Comparison of ENCODE assay signal across 8 cellular contexts in genomic region chr4:165131247-165131832, GRCh38. TPM values are rescaled to one million over a fixed set of nuclear protein-coding genes. Genes with fewer than 3 reads are reported as not detected.
A peak's percentile ranks its signal among the peaks of the same experiment; 100 is the strongest.
DNase-seq lines count a peak whose midpoint lies in the region; ATAC-seq, FAIRE-seq and TF ChIP-seq lines count a peak whose summit lies in the region.

No MANE protein-coding gene starts in this region.

- no peak overlapping the region for H2AFZ ChIP-seq in osteoblast (ENCODE audit: low read length)

- H4K20me1 ChIP-seq in osteoblast (ENCODE audit: insufficient read depth, low read length): no peaks in the 10 kb centered on the region

- H3K27ac ChIP-seq in osteoblast (ENCODE audit: low read depth, low read length): no peak overlapping the region
- no peak overlapping the region for H3K27ac ChIP-seq in transverse colon

- TF ChIP-seq CTCF in foreskin fibroblast (IDR thresholded peaks at IDR 0.05; ENCODE audit: low read depth, low read length): peak; percentile 85
- TF ChIP-seq CTCF in osteoblast (IDR thresholded peaks at IDR 0.05; ENCODE audit: extremely low read depth, low read depth, low read length): peak; percentile 94
- TF ChIP-seq CTCF in transverse colon (IDR thresholded peaks at IDR 0.05): peak; percentile 84 to 93 (median 88)

- ATAC-seq in GM21528 (IDR thresholded peaks at IDR 0.05; ENCODE audit: low FRiP score, unreplicated experiment): peak; percentile 78

- H3K4me1 ChIP-seq in osteoblast (ENCODE audit: insufficient read depth, low read length) (no peaks in the 10 kb centered on the region), transverse colon (no peaks in the 10 kb centered on the region)

- no peak for TF ChIP-seq POLR2A in transverse colon (IDR thresholded peaks at IDR 0.05)

- no peak for TF ChIP-seq EP300 in Ishikawa (IDR thresholded peaks at IDR 0.05; ENCODE audit: borderline replicate concordance)
- no peak for TF ChIP-seq EP300 in transverse colon (IDR thresholded peaks at IDR 0.05; ENCODE audit: low read depth)

- H3K9me3 ChIP-seq in osteoblast (ENCODE audit: low read depth, low read length): no peaks in the 10 kb centered on the region
- no peaks in the 10 kb centered on the region for H3K9me3 ChIP-seq in transverse colon

- no peak for FAIRE-seq in RCC 7860 (lab: Jason Lieb, UNC)

- in situ Hi-C loops in transverse colon (cut with MboI; ENCODE audit: low pct_ligation_motif_present in 1 of 4, low pct_unique_long_range_greater_than_20kb in 1 of 4, low sequenced_read_pairs in 3 of 4): loop anchor here in 3 of 4 donors (5.0 to 25.0 kb wide), 4 partner anchors 206 to 333 kb away; partner anchors contain the start of gene MSMO1 (in 1 of the 3)

- TF ChIP-seq RAD21 in Ishikawa (IDR thresholded peaks at IDR 0.05; ENCODE audit: low read depth): peak; percentile 95

- intact Hi-C loops in transverse colon (cut with DNase I; ENCODE audit: low total_unique reads): no loop called here

- no peak overlapping the region for H3K4me2 ChIP-seq in osteoblast (ENCODE audit: insufficient read depth, low read length)

- WGBS in transverse colon (ENCODE audit: low coverage in 1 of 2), 2 donors: 18 to 26% methylated on average over 9 of the region's 9 CpGs

- DNase-seq in DMS79 treated with DMSO at 0.1 percent for 48 hours (lab: John Stamatoyannopoulos, UW): peak; percentile 49
- DNase-seq in RCC 7860 (ENCODE audit: low spot score): peak; percentile 23
- peak; percentile 32 for DNase-seq in activated T-helper 1 cell treated with Interleukin-2 at 50 U/mL for 16 hours (ENCODE audit: low read depth)
- DNase-seq in foreskin fibroblast: peak; percentile 44 to 81
- peak; percentile 81 for DNase-seq in osteoblast (ENCODE audit: insufficient read length, low spot score, missing footprints)
- peak; percentile 67 for DNase-seq in transverse colon

- peaks cover 4% of the 10 kb centered on the region for H3K27me3 ChIP-seq in osteoblast (ENCODE audit: insufficient read depth, low read length)
- peaks cover 3% of the 10 kb centered on the region for H3K27me3 ChIP-seq in transverse colon

- H3K79me2 ChIP-seq in osteoblast (ENCODE audit: insufficient read depth, low read length): no peaks in the 10 kb centered on the region

- H3K4me3 ChIP-seq in foreskin fibroblast (ENCODE audit: low read depth in 1 of 2, low read length in 2 of 2): no peak overlapping the region
- no peak overlapping the region for H3K4me3 ChIP-seq in osteoblast (ENCODE audit: insufficient read depth, low read length)
- H3K4me3 ChIP-seq in transverse colon: no peak overlapping the region

- H3K36me3 ChIP-seq in osteoblast (ENCODE audit: insufficient read depth, low read length) (no peaks in the 10 kb centered on the region), transverse colon (no peaks in the 10 kb centered on the region)

TF ChIP-seq in Ishikawa, 13 proteins besides CTCF, POLR2A, EP300 and RAD21:
- no peak for TF ChIP-seq TEAD4 (IDR thresholded peaks at IDR 0.05)

RNA-seq across cellular contexts. Expression of gene TMEM192, which starts 18.7 kb away (rescaled TPM):
- total RNA-seq in osteoblast (17.4 and 18.3 TPM in 2 replicates), transverse colon (10 to 100 TPM in 2 of 4 donors, 1 to 10 TPM in 2; 2.4 to 20.3 (median 12.4) TPM)

Comparison
In these comparisons a context has a peak if more than half of its experiments do, and no peak if none do; other contexts are left out.
1. DNase-seq: peak in every context shown above with its lines; median percentile 81 in osteoblast; 67 in transverse colon; 62 in foreskin fibroblast; 49 in DMS79 treated with DMSO at 0.1 percent for 48 hours; 32 in activated T-helper 1 cell treated with Interleukin-2 at 50 U/mL for 16 hours; 23 in RCC 7860.